1 cellular context compared by ENCODE assay signal in genomic region chr7:143385891-143386781, GRCh38.
TF ChIP-seq lines count a peak whose summit lies in the region.

No MANE protein-coding gene starts in this region.

TF ChIP-seq in GM12878, 131 proteins besides CTCF, POLR2A, EP300 and RAD21 (continued from another document and continues in another):
- TF ChIP-seq CHD1 (IDR thresholded peaks at IDR 0.05; ENCODE audit: low read depth, low read length) (no peak), RFX5 (IDR thresholded peaks at IDR 0.05; ENCODE audit: low read depth, low read length) (no peak), NR2C1 (IDR thresholded peaks at IDR 0.05) (no peak), EED (IDR thresholded peaks at IDR 0.05; ENCODE audit: low read depth) (no peak), TAF1 (IDR thresholded peaks at IDR 0.05; ENCODE audit: borderline replicate concordance, low read depth, low read length) (no peak), POLR2AphosphoS5 (IDR thresholded peaks at IDR 0.05; ENCODE audit: low read length) (no peak; the same call in 1 of the 2 replicates), MEF2B (IDR thresholded peaks at IDR 0.05; ENCODE audit: partially characterized antibody, poor library complexity, severe bottlenecking) (peak; percentile 14), NKRF (conservative IDR thresholded peaks at IDR 0.05) (no peak), E2F4 (IDR thresholded peaks at IDR 0.05; ENCODE audit: low read depth, low read length) (no peak), POU2F2 (IDR thresholded peaks at IDR 0.05; ENCODE audit: borderline replicate concordance, low read depth, low read length) (no peak), CBFB (IDR thresholded peaks at IDR 0.05; ENCODE audit: low read depth) (no peak), SIN3A (IDR thresholded peaks at IDR 0.05; ENCODE audit: low read depth, low read length) (no peak), SRF (IDR thresholded peaks at IDR 0.05; ENCODE audit: low read depth in 2 of 2, low read length in 2 of 2) (no peak), ZSCAN29 (IDR thresholded peaks at IDR 0.05) (no peak), SREBF1 (IDR thresholded peaks at IDR 0.05; ENCODE audit: low read length) (no peak), KDM1A (IDR thresholded peaks at IDR 0.05; ENCODE audit: borderline replicate concordance) (no peak), MLLT1 (IDR thresholded peaks at IDR 0.05) (peak; percentile 85), ZZZ3 (IDR thresholded peaks at IDR 0.05; ENCODE audit: control insufficient read depth, insufficient read length, low read depth) (no peak), EZH2 (IDR thresholded peaks at IDR 0.05; ENCODE audit: borderline replicate concordance, control insufficient read depth, low read depth, low read length) (no peak), GABPA (IDR thresholded peaks at IDR 0.05; ENCODE audit: low read depth) (no peak), IKZF1 (conservative IDR thresholded peaks at IDR 0.05) (peak; percentile 46; the same call in 1 of the 2 replicates), TCF12 (IDR thresholded peaks at IDR 0.05; ENCODE audit: low read depth, low read length) (no peak), FOXK2 (IDR thresholded peaks at IDR 0.05) (no peak), RAD51 (IDR thresholded peaks at IDR 0.05) (no peak), BACH1 (IDR thresholded peaks at IDR 0.05; ENCODE audit: borderline replicate concordance) (no peak; the same call in 1 of the 2 replicates), SPI1 (IDR thresholded peaks at IDR 0.05; ENCODE audit: borderline replicate concordance, insufficient read depth, low read depth, low read length) (peak; percentile 77; the same call in 1 of the 2 replicates), MTA2 (IDR thresholded peaks at IDR 0.05; ENCODE audit: low read depth) (peak; percentile 44; the same call in 1 of the 2 replicates), HDAC6 (IDR thresholded peaks at IDR 0.05; ENCODE audit: unreplicated experiment) (no peak), ZNF687 (IDR thresholded peaks at IDR 0.05) (no peak), ASH2L (IDR thresholded peaks at IDR 0.05; ENCODE audit: borderline replicate concordance, low read depth) (no peak), PKNOX1 (IDR thresholded peaks at IDR 0.05) (no peak), SREBF2 (IDR thresholded peaks at IDR 0.05; ENCODE audit: low read length) (no peak), PAX8 (IDR thresholded peaks at IDR 0.05) (no peak), NR2C2 (IDR thresholded peaks at IDR 0.05; ENCODE audit: borderline replicate concordance, control insufficient read depth, insufficient read length, low read depth) (no peak), ZBTB11 (CRISPR knock-in tag; IDR thresholded peaks at IDR 0.05) (no peak), MEF2A (IDR thresholded peaks at IDR 0.05; ENCODE audit: insufficient read depth, low read depth, low read length) (no peak), RUNX3 (IDR thresholded peaks at IDR 0.05; ENCODE audit: low read length) (peak; percentile 47), RCOR1 (conservative IDR thresholded peaks at IDR 0.05; ENCODE audit: low read depth, low read length) (no peak), CEBPB (IDR thresholded peaks at IDR 0.05; ENCODE audit: borderline replicate concordance in 1 of 2, low read depth in 2 of 2, low read length in 2 of 2) (no peak), NBN (IDR thresholded peaks at IDR 0.05) (peak; percentile 89), RELB (IDR thresholded peaks at IDR 0.05; ENCODE audit: low read depth) (no peak), MYC (IDR thresholded peaks at IDR 0.05; ENCODE audit: insufficient read depth, insufficient read length, insufficient replicate concordance, low read length, severe bottlenecking) (no peak), JUND (IDR thresholded peaks at IDR 0.05; ENCODE audit: low read depth, low read length) (no peak), BCL3 (IDR thresholded peaks at IDR 0.05; ENCODE audit: borderline replicate concordance, insufficient read depth, low read depth, low read length, poor library complexity, severe bottlenecking) (no peak), HDGF (IDR thresholded peaks at IDR 0.05) (peak; percentile 97), ATF3 (IDR thresholded peaks at IDR 0.05; ENCODE audit: borderline replicate concordance, extremely low read depth, low read depth, low read length) (no peak)
